In genomic region chr9:69168709-69169217, GRCh38 we compare ENCODE assay signal across 8 cellular contexts. TPM values are rescaled to one million over a fixed set of nuclear protein-coding genes. Genes with fewer than 3 reads are reported as not detected.
A peak's percentile ranks its signal among the peaks of the same experiment; 100 is the strongest.
DNase-seq lines count a peak whose midpoint lies in the region; ATAC-seq and TF ChIP-seq lines count a peak whose summit lies in the region.

No MANE protein-coding gene starts in this region.

- peak overlapping the region; percentile 54 for H3K4me2 ChIP-seq in smooth muscle cell

- 64% methylated on average over 13 of the region's 13 CpGs for WGBS in smooth muscle cell (ENCODE audit: low lambda C conversion rate)

- H3K9me3 ChIP-seq in smooth muscle cell (replicated peaks; ENCODE audit: low read depth) (no peaks in the 10 kb centered on the region), gastrocnemius medialis (no peaks in the 10 kb centered on the region)

- H3K79me2 ChIP-seq in smooth muscle cell (ENCODE audit: low read depth): no peaks in the 10 kb centered on the region

- H3K27me3 ChIP-seq in smooth muscle cell (ENCODE audit: low read depth) (no peaks in the 10 kb centered on the region), gastrocnemius medialis (no peaks in the 10 kb centered on the region)

- H3K36me3 ChIP-seq in smooth muscle cell (ENCODE audit: low read depth) (no peaks in the 10 kb centered on the region), gastrocnemius medialis (no peaks in the 10 kb centered on the region)

- ATAC-seq in GM18870 (IDR thresholded peaks at IDR 0.05; ENCODE audit: unreplicated experiment) (peak; percentile 50), HG03060 (IDR thresholded peaks at IDR 0.05; ENCODE audit: low read depth, unreplicated experiment) (peak; percentile 53), gastrocnemius medialis (no peak), HG03457 (IDR thresholded peaks at IDR 0.05; ENCODE audit: unreplicated experiment) (no peak)

- H3K4me1 ChIP-seq in smooth muscle cell (ENCODE audit: low read depth) (peaks cover 6% of the 10 kb centered on the region), gastrocnemius medialis (no peaks in the 10 kb centered on the region)

- no peak for TF ChIP-seq POLR2A in gastrocnemius medialis (IDR thresholded peaks at IDR 0.05)

- H4K20me1 ChIP-seq in smooth muscle cell (ENCODE audit: low read depth): no peaks in the 10 kb centered on the region

- DNase-seq in T follicular helper cell (ENCODE audit: low read depth): peak; percentile 6
- DNase-seq in cardiac fibroblast (ENCODE audit: low read depth in 2 of 2): peak; percentile 76 to 81
- no peak for DNase-seq in smooth muscle cell (lab: John Stamatoyannopoulos, UW; ENCODE audit: unreplicated experiment)
- no peak for DNase-seq in gastrocnemius medialis
- DNase-seq in head of caudate nucleus: no peak

- H2AFZ ChIP-seq in smooth muscle cell (ENCODE audit: low read depth): no peak overlapping the region

- no peak overlapping the region for H3K9ac ChIP-seq in smooth muscle cell (ENCODE audit: low read depth)

- H3K27ac ChIP-seq in smooth muscle cell (ENCODE audit: low read depth) (peak overlapping the region; percentile 98), gastrocnemius medialis (no peak overlapping the region)

- H3K4me3 ChIP-seq in cardiac fibroblast (replicated peaks in 1 of 2; ENCODE audit: low read depth in 2 of 2, low read length in 2 of 2) (no peak overlapping the region), smooth muscle cell (no peak overlapping the region), gastrocnemius medialis (no peak overlapping the region)

- in situ Hi-C loops in gastrocnemius medialis (cut with MboI; ENCODE audit: low sequenced_read_pairs in 4 of 4): no loop called here

- no peaks in the 10 kb centered on the region for H3F3A ChIP-seq in smooth muscle cell (ENCODE audit: low read depth)

- intact Hi-C loops in gastrocnemius medialis (cut with DNase I; ENCODE audit: low total_unique reads) (no loop called here), head of caudate nucleus (cut with DNase I) (no loop called here)

- no peak for TF ChIP-seq CTCF in cardiac fibroblast (IDR thresholded peaks at IDR 0.05; ENCODE audit: low read depth, low read length)
- TF ChIP-seq CTCF in smooth muscle cell (IDR thresholded peaks at IDR 0.05; ENCODE audit: borderline replicate concordance, insufficient read depth, poor library complexity, severe bottlenecking): no peak
- no peak for TF ChIP-seq CTCF in gastrocnemius medialis (IDR thresholded peaks at IDR 0.05 in 4 of 5, conservative IDR thresholded peaks at IDR 0.05 in 1 of 5)

RNA-seq across cellular contexts. Expression of gene TJP2, which starts 5.3 kb away (rescaled TPM):
- 48.4 and 49.9 TPM in 2 replicates for total RNA-seq in smooth muscle cell
- 14.9 and 47.5 TPM in 2 replicates for polyA plus RNA-seq in smooth muscle cell
- 10 to 100 TPM; 10.5 to 23.1 (median 17.6) TPM for total RNA-seq in gastrocnemius medialis

Comparison
In these comparisons a context has a peak if more than half of its experiments do, and no peak if none do; other contexts are left out.
1. ATAC-seq: peak in GM18870 (single experiment) and HG03060 (single experiment); none in gastrocnemius medialis (0 of 2) and HG03457 (single experiment).
2. DNase-seq: peak in T follicular helper cell (single experiment) and cardiac fibroblast (2 of 2); none in smooth muscle cell (single experiment), gastrocnemius medialis (0 of 2) and head of caudate nucleus (0 of 42).